Comparison of ENCODE assay signal across 6 cellular contexts in genomic region chr10:24919629-24920028, GRCh38. TPM values are rescaled to one million over a fixed set of nuclear protein-coding genes. Genes with fewer than 3 reads are reported as not detected.
DNase-seq lines count a peak whose midpoint lies in the region; ATAC-seq, FAIRE-seq and TF ChIP-seq lines count a peak whose summit lies in the region.
"Not testable (repeated sequence)": the region's sequence is repeated elsewhere in the genome, so short reads cannot be mapped to it uniquely, and the experiment has no call there.
"Had no signal": no experiment of that assay in that cellular context is flagged by ENCODE, and none has a peak within 500 bp of the region (broad histone marks: within the 10 kb centered on the region; RNA-seq: fewer than 3 reads in every experiment).

No MANE protein-coding gene starts in this region.

- H3K27ac ChIP-seq in K562 (ENCODE audit: extremely low read depth, low read depth, low read length): not testable (repeated sequence)

- TF ChIP-seq CTCF in K562 (IDR thresholded peaks at IDR 0.05 in 2 of 3, conservative IDR thresholded peaks at IDR 0.05 in 1 of 3; ENCODE audit: insufficient read depth in 2 of 3, low read depth in 1 of 3, low read length in 3 of 3); glutamatergic neuron (IDR thresholded peaks at IDR 0.05; ENCODE audit: partially characterized antibody, unreplicated experiment): not testable (repeated sequence)

- H3K4me1 Mint-ChIP-seq in activated T-cell treated with anti-CD3 and anti-CD28 coated beads, Interleukin-2, amount 50 U/mL, for 24 hours (ENCODE audit: low read depth): peaks cover 23% of the 10 kb centered on the region
- H3K4me1 Mint-ChIP-seq in activated T-helper 1 cell treated with anti-CD3 and anti-CD28 coated beads, Interleukin-12 subunit alpha, Interleukin-12 subunit beta, Interleukin-2, Interleukin-4 antibody, amounts not matched to agents 30 ng/mL and 10 ng/mL and 1 ng/mL, durations not matched to agents 14 hours and 24 hours and 36 hours (ENCODE audit: low read depth): peaks cover 30% of the 10 kb centered on the region
- not testable (repeated sequence) for H3K4me1 Mint-ChIP-seq in glutamatergic neuron (ENCODE audit: low read depth, unreplicated experiment)

- H3K36me3 ChIP-seq in K562 (ENCODE audit: control insufficient read depth, insufficient read depth, low read length): not testable (repeated sequence)

- not testable (repeated sequence) for H3K4me2 ChIP-seq in K562 (ENCODE audit: insufficient read depth, low read length)

- not testable (repeated sequence) for H3K9me3 ChIP-seq in K562 (replicated peaks; ENCODE audit: control insufficient read depth, insufficient read depth, low read depth, low read length)

- not testable (repeated sequence) for H4K20me1 ChIP-seq in K562 (replicated peaks; ENCODE audit: control insufficient read depth, insufficient read depth, low read length)

- not testable (repeated sequence) for DNase-seq in activated T-cell treated with anti-CD3 and anti-CD28 coated beads, Interleukin-2, amount 50 U/mL, for 24 hours; activated T-helper 1 cell treated with anti-CD3 and anti-CD28 coated beads, Interleukin-12 subunit alpha, Interleukin-12 subunit beta, Interleukin-2, Interleukin-4 antibody, amounts not matched to agents 30 ng/mL and 10 ng/mL and 1 ng/mL, durations not matched to agents 14 hours and 24 hours and 36 hours (ENCODE audit: low spot score); K562 (ENCODE audit: extremely low read depth in 1 of 4, low spot score in 3 of 4); glutamatergic neuron

- peak overlapping the region; percentile 68 for H3K27ac Mint-ChIP-seq in activated T-cell treated with anti-CD3 and anti-CD28 coated beads, Interleukin-2, amount 50 U/mL, for 24 hours
- peak overlapping the region; percentile 7 for H3K27ac Mint-ChIP-seq in activated T-helper 1 cell treated with anti-CD3 and anti-CD28 coated beads, Interleukin-12 subunit alpha, Interleukin-12 subunit beta, Interleukin-2, Interleukin-4 antibody, amounts not matched to agents 30 ng/mL and 10 ng/mL and 1 ng/mL, durations not matched to agents 14 hours and 24 hours and 36 hours
- peak overlapping the region; percentile 57 for H3K27ac Mint-ChIP-seq in glutamatergic neuron (ENCODE audit: unreplicated experiment)

- intact Hi-C loops in activated T-helper 1 cell treated with anti-CD3 and anti-CD28 coated beads, Interleukin-12 subunit alpha, Interleukin-12 subunit beta, Interleukin-2, Interleukin-4 antibody, amounts not matched to agents 30 ng/mL and 10 ng/mL and 1 ng/mL, durations not matched to agents 14 hours and 24 hours and 36 hours (cut with micrococcal nuclease): loop anchor here (1.0 to 5.0 kb wide), 5 partner anchors 27 to 452 kb away; no protein-coding TSS in a partner anchor
- intact Hi-C loops in K562 (cut with micrococcal nuclease): loop anchor here (5.0 kb wide), 2 partner anchors 163 to 197 kb away; partner anchors contain the start of gene ARHGAP21

- H3K9me1 ChIP-seq in K562 (ENCODE audit: control insufficient read depth, insufficient read depth, low read length): not testable (repeated sequence)

- H2AFZ ChIP-seq in K562 (ENCODE audit: low read depth, low read length): not testable (repeated sequence)

- POLR2A ChIA-PET in K562 (lab: Yijun Ruan, JAX): not testable (repeated sequence)

- not testable (repeated sequence) for FAIRE-seq in K562 (lab: Jason Lieb, UNC)

- peaks cover 14% of the 10 kb centered on the region for H3K9me3 Mint-ChIP-seq in activated T-cell treated with anti-CD3 and anti-CD28 coated beads, Interleukin-2, amount 50 U/mL, for 24 hours
- H3K9me3 Mint-ChIP-seq in activated T-helper 1 cell treated with anti-CD3 and anti-CD28 coated beads, Interleukin-12 subunit alpha, Interleukin-12 subunit beta, Interleukin-2, Interleukin-4 antibody, amounts not matched to agents 30 ng/mL and 10 ng/mL and 1 ng/mL, durations not matched to agents 14 hours and 24 hours and 36 hours: peaks cover 15% of the 10 kb centered on the region
- peaks cover 13% of the 10 kb centered on the region for H3K9me3 Mint-ChIP-seq in glutamatergic neuron (ENCODE audit: unreplicated experiment)

- H3K27me3 Mint-ChIP-seq in activated T-cell treated with anti-CD3 and anti-CD28 coated beads, Interleukin-2, amount 50 U/mL, for 24 hours; activated T-helper 1 cell treated with anti-CD3 and anti-CD28 coated beads, Interleukin-12 subunit alpha, Interleukin-12 subunit beta, Interleukin-2, Interleukin-4 antibody, amounts not matched to agents 30 ng/mL and 10 ng/mL and 1 ng/mL, durations not matched to agents 14 hours and 24 hours and 36 hours (ENCODE audit: insufficient read depth); glutamatergic neuron (ENCODE audit: unreplicated experiment): not testable (repeated sequence)

- WGBS in K562 (ENCODE audit: insufficient coverage, low coverage, missing lambda C conversion rate): 87% methylated on average over 1 of the region's 1 CpG

- ATAC-seq in K562: not testable (repeated sequence)

- in situ Hi-C loops in K562 (cut with MboI): not testable (repeated sequence)

- not testable (repeated sequence) for H3K4me3 ChIP-seq in K562

- CTCF ChIA-PET in K562 (lab: Yijun Ruan, JAX; ENCODE audit: low intra/inter-chr PET ratio): not testable (repeated sequence)

- BruUV-seq in K562 (replicated peaks; lab: Mats Ljungman, UMichigan): not testable (repeated sequence)

- not testable (repeated sequence) for H3K9ac ChIP-seq in K562 (ENCODE audit: insufficient read depth in 1 of 2, low read depth in 2 of 2, low read length in 2 of 2)

- H3K4me3 Mint-ChIP-seq in activated T-cell treated with anti-CD3 and anti-CD28 coated beads, Interleukin-2, amount 50 U/mL, for 24 hours; activated T-helper 1 cell treated with anti-CD3 and anti-CD28 coated beads, Interleukin-12 subunit alpha, Interleukin-12 subunit beta, Interleukin-2, Interleukin-4 antibody, amounts not matched to agents 30 ng/mL and 10 ng/mL and 1 ng/mL, durations not matched to agents 14 hours and 24 hours and 36 hours; glutamatergic neuron (ENCODE audit: unreplicated experiment): not testable (repeated sequence)

- TF ChIP-seq EP300 in K562 (IDR thresholded peaks at IDR 0.05; ENCODE audit: low read length): not testable (repeated sequence)

- TF ChIP-seq POLR2A in K562 (conservative IDR thresholded peaks at IDR 0.05): not testable (repeated sequence)

- H3K79me2 ChIP-seq in K562 (ENCODE audit: control insufficient read depth, insufficient read depth, low read length): not testable (repeated sequence)

- TF ChIP-seq RAD21 in K562 (CRISPR knock-in tag; conservative IDR thresholded peaks at IDR 0.05 in 1 of 2, IDR thresholded peaks at IDR 0.05 in 1 of 2): not testable (repeated sequence)

- peaks cover 16 to 30% of the 10 kb centered on the region in 2 experiments for H3K4me1 ChIP-seq in K562 (replicated peaks in 1 of 2; ENCODE audit: control insufficient read depth in 2 of 2, insufficient read depth in 2 of 2, low read length in 2 of 2)

- not testable (repeated sequence) for H3K27me3 ChIP-seq in K562 (ENCODE audit: control insufficient read depth in 2 of 2, insufficient read depth in 2 of 2, low read length in 2 of 2)

- H3K36me3 Mint-ChIP-seq in activated T-cell treated with anti-CD3 and anti-CD28 coated beads, Interleukin-2, amount 50 U/mL, for 24 hours (ENCODE audit: low read depth); activated T-helper 1 cell treated with anti-CD3 and anti-CD28 coated beads, Interleukin-12 subunit alpha, Interleukin-12 subunit beta, Interleukin-2, Interleukin-4 antibody, amounts not matched to agents 30 ng/mL and 10 ng/mL and 1 ng/mL, durations not matched to agents 14 hours and 24 hours and 36 hours (ENCODE audit: low read depth): not testable (repeated sequence)
- H3K36me3 Mint-ChIP-seq in glutamatergic neuron (ENCODE audit: unreplicated experiment): peaks cover 10% of the 10 kb centered on the region

TF ChIP-seq in K562, 482 proteins besides CTCF, POLR2A, EP300 and RAD21 (continues in another document):
- TF ChIP-seq TRIM24 (IDR thresholded peaks at IDR 0.05): peak; percentile 31 to 36; a peak in 1 of 4 replicates

RNA-seq across cellular contexts. Expression of gene PRTFDC1, which starts 32.8 kb away (rescaled TPM):
- total RNA-seq in activated T-helper 1 cell treated with anti-CD3 and anti-CD28 coated beads, Interleukin-12 subunit alpha, Interleukin-12 subunit beta, Interleukin-2, Interleukin-4 antibody, amounts not matched to agents 30 ng/mL and 10 ng/mL and 1 ng/mL, durations not matched to agents 14 hours and 24 hours and 36 hours: 0.32 and 0.57 TPM in 2 replicates
- total RNA-seq in K562 (2011; cell fraction: chromatin; rRNA removed; ENCODE audit: low replicate concordance): 3.9 and 7.0 TPM in 2 replicates
- 2.5 and 3.3 TPM in 2 replicates for total RNA-seq in K562 (2011; cell fraction: nucleolus; rRNA removed)
- total RNA-seq in K562 (2011; cell fraction: nucleoplasm; rRNA removed): 3.3 and 4.6 TPM in 2 replicates
- total RNA-seq in K562 (2014; rRNA removed): 6.0 and 7.0 TPM in 2 replicates
- total RNA-seq in K562 (2014; rRNA removed; fragmentation: Illumina TruSeq; extraction: Trizol): 10.0 and 14.4 TPM in 2 replicates
- total RNA-seq in K562 (2015; rRNA removed; fragmentation: Illumina TruSeq; extraction: Trizol): 9.4 and 9.5 TPM in 2 replicates
- total RNA-seq in K562 (2021): 7.5 and 8.0 TPM in 2 replicates
- polyA plus RNA-seq in K562 (2011; rRNA removed): 17.4 and 27.6 TPM in 2 replicates
- polyA plus RNA-seq in K562 (2011; cell fraction: cytosol; rRNA removed): 6.6 and 11.7 TPM in 2 replicates
- 7.0 and 9.7 TPM in 2 replicates for polyA plus RNA-seq in K562 (2011; cell fraction: nucleus; rRNA removed)
- 12.9 and 14.9 TPM in 2 replicates for polyA plus RNA-seq in K562 (2012)
- polyA plus RNA-seq in K562 (2014; fragmentation: Illumina TruSeq; extraction: Trizol): 10.7 and 12.5 TPM in 2 replicates
- 10 to 100 TPM; 19.0 to 19.7 TPM for polyA plus RNA-seq in K562 (2014; fragmentation: Nextera tagmentation; extraction: Ambion mirVana)
- polyA plus RNA-seq in K562 (2014; rRNA removed): 9.1 TPM in 2 replicates
- 24.3 and 33.2 TPM in 2 replicates for polyA minus RNA-seq in K562 (2011; rRNA and poly(A)+ RNA removed)
- 1.8 and 8.7 TPM in 2 replicates for polyA minus RNA-seq in K562 (2011; cell fraction: cytosol; rRNA and poly(A)+ RNA removed)
- 4.0 and 7.3 TPM in 2 replicates for polyA minus RNA-seq in K562 (2011; cell fraction: nucleus; rRNA and poly(A)+ RNA removed)
- total RNA-seq in glutamatergic neuron (ENCODE audit: unreplicated experiment): 14.4 TPM
- total RNA-seq: B cell had no signal
- polyA plus RNA-seq: CD14-positive monocyte had no signal

Comparison
In these comparisons a context has a peak if more than half of its experiments do, and no peak if none do; other contexts are left out.
1. H3K27ac Mint-ChIP-seq: peak in every context shown above with its lines; median percentile 68 in activated T-cell treated with anti-CD3 and anti-CD28 coated beads, Interleukin-2, amount 50 U/mL, for 24 hours; 57 in glutamatergic neuron; 7 in activated T-helper 1 cell treated with anti-CD3 and anti-CD28 coated beads, Interleukin-12 subunit alpha, Interleukin-12 subunit beta, Interleukin-2, Interleukin-4 antibody, amounts not matched to agents 30 ng/mL and 10 ng/mL and 1 ng/mL, durations not matched to agents 14 hours and 24 hours and 36 hours.